ENCODE assay signal across 16 cellular contexts in the genomic region with DNA sequence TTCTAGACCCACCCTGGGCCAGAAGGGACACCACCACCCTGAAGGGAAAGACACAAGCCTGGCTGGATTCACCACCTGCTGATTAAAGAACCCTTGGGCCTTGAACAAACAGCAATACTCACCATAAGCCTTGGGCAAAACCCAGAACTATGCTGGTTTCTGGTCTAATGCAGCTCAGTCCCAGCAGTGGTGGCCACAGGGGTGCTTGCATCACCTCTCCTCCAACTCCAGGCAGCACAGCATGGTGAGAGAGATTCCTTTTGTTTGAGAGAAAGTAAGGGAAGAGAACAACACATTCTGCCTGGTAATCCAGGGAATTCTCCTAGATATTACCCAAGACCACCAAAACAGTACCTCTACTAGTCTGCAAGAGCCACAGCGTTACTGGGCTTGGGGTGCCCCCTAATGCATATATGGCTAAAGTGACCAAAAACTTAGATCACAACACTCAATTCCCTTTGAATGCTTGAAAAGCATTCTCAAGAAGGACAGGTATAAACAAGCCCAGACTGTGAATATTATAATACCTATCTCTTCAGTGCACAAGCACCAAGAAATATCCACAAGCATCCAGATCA. TPM values are rescaled to one million over a fixed set of nuclear protein-coding genes. Genes with fewer than 3 reads are reported as not detected.
DNase-seq lines count a peak whose midpoint lies in the region; ATAC-seq and TF ChIP-seq lines count a peak whose summit lies in the region.
"Had no signal": no experiment of that assay in that cellular context is flagged by ENCODE, and none has a peak within 500 bp of the region (broad histone marks: within the 10 kb centered on the region; RNA-seq: fewer than 3 reads in every experiment).

No MANE protein-coding gene starts in this region.

- TF ChIP-seq CTCF in GM12865 (IDR thresholded peaks at IDR 0.05; ENCODE audit: insufficient read depth, low read depth, low read length, missing control alignments) (no peak), endodermal cell (conservative IDR thresholded peaks at IDR 0.05) (peak; percentile 66)
- TF ChIP-seq CTCF in CD8-positive, alpha-beta T cell (IDR thresholded peaks at IDR 0.05): no peak

- H3K4me1 ChIP-seq in endodermal cell (ENCODE audit: control insufficient read depth, insufficient read depth, low read length) (no peaks in the 10 kb centered on the region), neuronal stem cell (ENCODE audit: control insufficient read depth in 2 of 2, insufficient read depth in 1 of 2, low read depth in 1 of 2, low read length in 2 of 2) (no peaks in the 10 kb centered on the region)
- H3K4me1 ChIP-seq in CD8-positive, alpha-beta T cell (ENCODE audit: insufficient read depth, low read length): no peaks in the 10 kb centered on the region

- H3K4me2 ChIP-seq in neuronal stem cell (ENCODE audit: insufficient read depth, low read length, poor library complexity, severe bottlenecking): no peak overlapping the region

- no peak overlapping the region for H2BK120ac ChIP-seq in neuronal stem cell (ENCODE audit: low read depth, low read length)

- DNase-seq in GM12865 (ENCODE audit: low read depth) (peak; percentile 0), NCI-H526 treated with DMSO at 0.1 percent for 48 hours (lab: John Stamatoyannopoulos, UW) (peak; percentile 0), endodermal cell (peak; percentile 57), neuronal stem cell (ENCODE audit: low spot score) (no peak), AML-193 (lab: John Stamatoyannopoulos, UW) (no peak), SKM-1 treated with dmso at 0.1 percent for 144 hours (lab: John Stamatoyannopoulos, UW; ENCODE audit: unreplicated experiment) (no peak)
- DNase-seq in CD8-positive, alpha-beta T cell: no peak
- DNase-seq: activated CD4-positive, alpha-beta T cell treated with anti-CD3 and anti-CD28 coated beads, Interleukin-2, amount 50 U/mL, for 48 hours; activated effector memory CD4-positive, alpha-beta T cell treated with Interleukin-2 at 50 U/mL for 16 hours; GOT3; kidney; natural killer cell; NCI-H2081 treated with DMSO at 0.1 percent for 48 hours had no signal

- no peak overlapping the region for H2BK5ac ChIP-seq in neuronal stem cell (ENCODE audit: low read length)

- peak overlapping the region; percentile 38 for H3K14ac ChIP-seq in neuronal stem cell (ENCODE audit: low read length)

- no peaks in the 10 kb centered on the region for H3K36me3 ChIP-seq in endodermal cell (ENCODE audit: control insufficient read depth, insufficient read depth, low read length)
- H3K36me3 ChIP-seq in neuronal stem cell (replicated peaks in 1 of 2; ENCODE audit: control insufficient read depth in 2 of 2, insufficient read depth in 2 of 2, low read length in 2 of 2): no peaks in the 10 kb centered on the region
- no peaks in the 10 kb centered on the region for H3K36me3 ChIP-seq in CD8-positive, alpha-beta T cell (ENCODE audit: insufficient read depth, low read length)

- no peak overlapping the region for H3K23ac ChIP-seq in neuronal stem cell (ENCODE audit: low read depth, low read length, poor library complexity)

- H3K9me3 ChIP-seq in endodermal cell (ENCODE audit: control insufficient read depth, low read length): peaks cover 6% of the 10 kb centered on the region
- H3K9me3 ChIP-seq in neuronal stem cell (replicated peaks in 1 of 2; ENCODE audit: control insufficient read depth in 2 of 2, insufficient read depth in 1 of 2, low read depth in 1 of 2, low read length in 2 of 2): no peaks in the 10 kb centered on the region
- H3K9me3 ChIP-seq in CD8-positive, alpha-beta T cell (ENCODE audit: low read length): no peaks in the 10 kb centered on the region

- no peaks in the 10 kb centered on the region for H3K36me3 Mint-ChIP-seq in endodermal cell (ENCODE audit: low read depth)
- H3K36me3 Mint-ChIP-seq in CD8-positive, alpha-beta T cell: no peaks in the 10 kb centered on the region
- H3K36me3 Mint-ChIP-seq: natural killer cell had no signal

- H3K27me3 Mint-ChIP-seq in endodermal cell (ENCODE audit: insufficient read depth): no peaks in the 10 kb centered on the region
- H3K27me3 Mint-ChIP-seq in CD8-positive, alpha-beta T cell (ENCODE audit: low read depth): no peaks in the 10 kb centered on the region

- H3K9ac ChIP-seq in endodermal cell (ENCODE audit: extremely low read depth, low read length, poor library complexity, severe bottlenecking): no peak overlapping the region
- H3K9ac ChIP-seq in neuronal stem cell (ENCODE audit: low read depth, low read length, poor library complexity): no peak overlapping the region

- no peak for ATAC-seq in HG02798 (IDR thresholded peaks at IDR 0.05; ENCODE audit: poor library complexity, unreplicated experiment)
- no peak for ATAC-seq in CD8-positive, alpha-beta T cell
- ATAC-seq: natural killer cell had no signal

- no peak overlapping the region for H2AK5ac ChIP-seq in neuronal stem cell (ENCODE audit: low read depth, low read length)

- CTCF ChIA-PET in CD8-positive, alpha-beta T cell (lab: Charles Lee): no interaction called here

- no peaks in the 10 kb centered on the region for H3K27me3 ChIP-seq in endodermal cell (ENCODE audit: control insufficient read depth, insufficient read depth, low read length, poor library complexity, severe bottlenecking)
- no peaks in the 10 kb centered on the region for H3K27me3 ChIP-seq in neuronal stem cell (ENCODE audit: control insufficient read depth in 3 of 3, insufficient read depth in 3 of 3, low read depth in 1 of 3, low read length in 3 of 3)
- no peaks in the 10 kb centered on the region for H3K27me3 ChIP-seq in CD8-positive, alpha-beta T cell (ENCODE audit: insufficient read depth, low read length)

- no peak overlapping the region for H3K4me3 Mint-ChIP-seq in endodermal cell
- H3K4me3 Mint-ChIP-seq in CD8-positive, alpha-beta T cell: no peak overlapping the region
- H3K4me3 Mint-ChIP-seq: natural killer cell had no signal

- H4K8ac ChIP-seq in neuronal stem cell (ENCODE audit: low read depth, low read length): no peak overlapping the region

- intact Hi-C loops in CD8-positive, alpha-beta T cell (cut with DNase I, micrococcal nuclease): no loop called here

- no peak overlapping the region for H3K4me3 ChIP-seq in GM12865 (ENCODE audit: low read depth, low read length)
- H3K4me3 ChIP-seq in endodermal cell (ENCODE audit: low read length): no peak overlapping the region
- no peak overlapping the region for H3K4me3 ChIP-seq in neuronal stem cell (ENCODE audit: low read length in 2 of 2)
- no peak overlapping the region for H3K4me3 ChIP-seq in CD8-positive, alpha-beta T cell (ENCODE audit: low read depth, low read length)
- H3K4me3 ChIP-seq: skin epidermis had no signal

- H2BK15ac ChIP-seq in neuronal stem cell (ENCODE audit: low read length): no peak overlapping the region

- H3K27ac Mint-ChIP-seq in endodermal cell: no peak overlapping the region
- H3K27ac Mint-ChIP-seq in CD8-positive, alpha-beta T cell: no peak overlapping the region
- H3K27ac Mint-ChIP-seq: natural killer cell had no signal

- no peak overlapping the region for H3K4ac ChIP-seq in neuronal stem cell (ENCODE audit: low read length)

- H3K27ac ChIP-seq in endodermal cell (ENCODE audit: low read depth, low read length) (no peak overlapping the region), neuronal stem cell (replicated peaks; ENCODE audit: low read length) (no peak overlapping the region)
- H3K27ac ChIP-seq in CD8-positive, alpha-beta T cell (ENCODE audit: low read depth, low read length): no peak overlapping the region
- H3K27ac ChIP-seq: skin epidermis had no signal

- peaks cover 45% of the 10 kb centered on the region for H3K9me3 Mint-ChIP-seq in endodermal cell
- no peaks in the 10 kb centered on the region for H3K9me3 Mint-ChIP-seq in CD8-positive, alpha-beta T cell

- no peaks in the 10 kb centered on the region for H3K79me1 ChIP-seq in neuronal stem cell (ENCODE audit: low read depth, low read length)

- 67% methylated on average over 1 of the region's 1 CpG; no CpG with 5 or more reads in 1 of the 2 experiments for WGBS in endodermal cell (ENCODE audit: insufficient coverage in 1 of 2, insufficient read length in 1 of 2), 2 experiments
- no CpG with 5 or more reads among the region's 1 CpG for WGBS in neuronal stem cell (ENCODE audit: extremely low coverage in 2 of 2, insufficient read length in 2 of 2, insufficient replicate concordance in 1 of 2), 2 donors

- H3K18ac ChIP-seq in neuronal stem cell (ENCODE audit: low read length): no peak overlapping the region

- no peaks in the 10 kb centered on the region for H3K4me1 Mint-ChIP-seq in endodermal cell
- no peaks in the 10 kb centered on the region for H3K4me1 Mint-ChIP-seq in CD8-positive, alpha-beta T cell (ENCODE audit: low read depth)
- H3K4me1 Mint-ChIP-seq: natural killer cell had no signal

- POLR2A ChIA-PET in CD8-positive, alpha-beta T cell (lab: Charles Lee): no interaction called here

- no peak overlapping the region for H2AFZ ChIP-seq in neuronal stem cell (ENCODE audit: low read length)

- H2BK12ac ChIP-seq in neuronal stem cell (ENCODE audit: low read length): no peak overlapping the region

- no peak overlapping the region for H4K91ac ChIP-seq in neuronal stem cell (ENCODE audit: low read depth, low read length, poor library complexity)

RNA-seq across cellular contexts. Expression of a gene that starts 25.7 kb away (rescaled TPM):
- total RNA-seq in endodermal cell: 1 to 10 TPM in 1 of 2 donors, under 1 TPM in 1; 0.48 to 1.1 TPM
- polyA plus RNA-seq in endodermal cell (2013, experiment 1 of 2): 0.89 TPM
- 0.50 TPM for polyA plus RNA-seq in endodermal cell (2013, experiment 2 of 2)
- 0.18 TPM for polyA plus RNA-seq in neuronal stem cell (2013, experiment 1 of 2)
- 0.17 TPM for polyA plus RNA-seq in neuronal stem cell (2013, experiment 2 of 2)
- not detected for total RNA-seq in CD8-positive, alpha-beta T cell
- total RNA-seq: natural killer cell; T-helper 2 cell treated with Interferon-gamma antibody and Interleukin-4, amounts not matched to agents 100 ng/mL and 5 ng/mL, for 36 hours had no signal

RNA-seq across cellular contexts. Expression of a gene that starts 50.3 kb away (rescaled TPM):
- 1 to 10 TPM; 4.0 to 5.5 TPM for total RNA-seq in endodermal cell
- 1.7 TPM for polyA plus RNA-seq in endodermal cell (2013, experiment 1 of 2)
- 1.7 TPM for polyA plus RNA-seq in endodermal cell (2013, experiment 2 of 2)
- 0.60 TPM for polyA plus RNA-seq in neuronal stem cell (2013, experiment 1 of 2)
- 0.64 TPM for polyA plus RNA-seq in neuronal stem cell (2013, experiment 2 of 2)
- total RNA-seq in CD8-positive, alpha-beta T cell: under 1 TPM; 0.17 to 0.35 TPM

Comparison
In these comparisons a context has a peak if more than half of its experiments do, and no peak if none do; other contexts are left out.
1. DNase-seq: peak in GM12865 (single experiment), NCI-H526 treated with DMSO at 0.1 percent for 48 hours (single experiment) and endodermal cell (single experiment); none in neuronal stem cell (single experiment), AML-193 (0 of 2), SKM-1 treated with dmso at 0.1 percent for 144 hours (single experiment) and CD8-positive, alpha-beta T cell (0 of 7).